In genomic region chrX:150504399-150505186, GRCh38 we compare ENCODE assay signal across 14 cellular contexts.
A peak's percentile ranks its signal among the peaks of the same experiment; 100 is the strongest.
DNase-seq lines count a peak whose midpoint lies in the region; ATAC-seq and TF ChIP-seq lines count a peak whose summit lies in the region.
"Had no signal": no experiment of that assay in that cellular context is flagged by ENCODE, and none has a peak within 500 bp of the region (broad histone marks: within the 10 kb centered on the region; RNA-seq: fewer than 3 reads in every experiment).

No MANE protein-coding gene starts in this region.

- H2BK12ac ChIP-seq in neuronal stem cell (ENCODE audit: low read length), result no peak overlapping the region

- H3K27ac ChIP-seq in neuronal stem cell (replicated peaks; ENCODE audit: low read length) (no peak overlapping the region), SJCRH30 (no peak overlapping the region)
- H3K27ac ChIP-seq: gastrocnemius medialis had no signal

- CTCF ChIA-PET in activated naive CD4-positive, alpha-beta T cell treated with anti-CD3 and anti-CD28 coated beads, Interleukin-2, amount 10 ng/mL, durations not matched to agents 7 days and 5 days (lab: Charles Lee), result no interaction called here

- no peaks in the 10 kb centered on the region for H3K9me3 ChIP-seq in neuronal stem cell (replicated peaks in 1 of 2; ENCODE audit: control insufficient read depth in 2 of 2, insufficient read depth in 1 of 2, low read depth in 1 of 2, low read length in 2 of 2)
- H3K9me3 ChIP-seq in SJCRH30 (replicated peaks), result no peaks in the 10 kb centered on the region
- H3K9me3 ChIP-seq: breast epithelium, gastrocnemius medialis had no signal

- H3K27me3 ChIP-seq in neuronal stem cell (ENCODE audit: control insufficient read depth in 3 of 3, insufficient read depth in 3 of 3, low read depth in 1 of 3, low read length in 3 of 3) (peaks cover 0 to 3% (median 0%) of the 10 kb centered on the region in 3 experiments), SJCRH30 (no peaks in the 10 kb centered on the region)
- H3K27me3 ChIP-seq: gastrocnemius medialis had no signal

- TF ChIP-seq CTCF in endothelial cell (IDR thresholded peaks at IDR 0.05; ENCODE audit: unreplicated experiment), result no peak

- H2AFZ ChIP-seq in neuronal stem cell (ENCODE audit: low read length), result peak overlapping the region; percentile 55

- H3K27ac Mint-ChIP-seq in endothelial cell (ENCODE audit: unreplicated experiment), result peak overlapping the region; percentile 97
- no peak overlapping the region for H3K27ac Mint-ChIP-seq in activated naive CD4-positive, alpha-beta T cell treated with anti-CD3 and anti-CD28 coated beads, Interleukin-2, amount 10 ng/mL, durations not matched to agents 7 days and 5 days
- H3K27ac Mint-ChIP-seq: mesothelial cell of epicardium; stimulated activated naive CD8-positive, alpha-beta T cell treated with anti-CD3 and anti-CD28 coated beads, Interleukin-15, amount 100 ng/mL, for 72 hours; T-cell had no signal

- WGBS in neuronal stem cell (ENCODE audit: extremely low coverage in 2 of 2, insufficient read length in 2 of 2, insufficient replicate concordance in 1 of 2), 2 donors, result no CpG with 5 or more reads among the region's 9 CpGs

- H3K79me1 ChIP-seq in neuronal stem cell (ENCODE audit: low read depth, low read length), result peaks cover 2% of the 10 kb centered on the region

- H3K9me3 Mint-ChIP-seq in endothelial cell (ENCODE audit: unreplicated experiment), result no peaks in the 10 kb centered on the region
- H3K9me3 Mint-ChIP-seq in activated naive CD4-positive, alpha-beta T cell treated with anti-CD3 and anti-CD28 coated beads, Interleukin-2, amount 10 ng/mL, durations not matched to agents 7 days and 5 days, result no peaks in the 10 kb centered on the region
- H3K9me3 Mint-ChIP-seq: stimulated activated naive CD8-positive, alpha-beta T cell treated with anti-CD3 and anti-CD28 coated beads, Interleukin-15, amount 100 ng/mL, for 72 hours; T-cell had no signal

- H3K36me3 ChIP-seq in neuronal stem cell (replicated peaks in 1 of 2; ENCODE audit: control insufficient read depth in 2 of 2, insufficient read depth in 2 of 2, low read length in 2 of 2), result no peaks in the 10 kb centered on the region
- H3K36me3 ChIP-seq in SJCRH30, result no peaks in the 10 kb centered on the region
- H3K36me3 ChIP-seq: breast epithelium, gastrocnemius medialis had no signal

- H3K4me3 Mint-ChIP-seq in endothelial cell (ENCODE audit: unreplicated experiment), result no peak overlapping the region
- no peak overlapping the region for H3K4me3 Mint-ChIP-seq in activated naive CD4-positive, alpha-beta T cell treated with anti-CD3 and anti-CD28 coated beads, Interleukin-2, amount 10 ng/mL, durations not matched to agents 7 days and 5 days
- H3K4me3 Mint-ChIP-seq: mesothelial cell of epicardium; stimulated activated naive CD8-positive, alpha-beta T cell treated with anti-CD3 and anti-CD28 coated beads, Interleukin-15, amount 100 ng/mL, for 72 hours; T-cell had no signal

- no peak overlapping the region for H3K23ac ChIP-seq in neuronal stem cell (ENCODE audit: low read depth, low read length, poor library complexity)

- H2BK5ac ChIP-seq in neuronal stem cell (ENCODE audit: low read length), result no peak overlapping the region

- H3K36me3 Mint-ChIP-seq in endothelial cell (ENCODE audit: low read depth, unreplicated experiment), result no peaks in the 10 kb centered on the region
- H3K36me3 Mint-ChIP-seq in activated naive CD4-positive, alpha-beta T cell treated with anti-CD3 and anti-CD28 coated beads, Interleukin-2, amount 10 ng/mL, durations not matched to agents 7 days and 5 days, result no peaks in the 10 kb centered on the region
- H3K36me3 Mint-ChIP-seq: mesothelial cell of epicardium, T-cell had no signal

- no peak overlapping the region for H3K9ac ChIP-seq in neuronal stem cell (ENCODE audit: low read depth, low read length, poor library complexity)

- H3K14ac ChIP-seq in neuronal stem cell (ENCODE audit: low read length), result no peak overlapping the region

- H4K91ac ChIP-seq in neuronal stem cell (ENCODE audit: low read depth, low read length, poor library complexity), result no peak overlapping the region

- peaks cover 5% of the 10 kb centered on the region for H3K27me3 Mint-ChIP-seq in endothelial cell (ENCODE audit: unreplicated experiment)
- peaks cover 4% of the 10 kb centered on the region for H3K27me3 Mint-ChIP-seq in activated naive CD4-positive, alpha-beta T cell treated with anti-CD3 and anti-CD28 coated beads, Interleukin-2, amount 10 ng/mL, durations not matched to agents 7 days and 5 days
- H3K27me3 Mint-ChIP-seq: stimulated activated naive CD8-positive, alpha-beta T cell treated with anti-CD3 and anti-CD28 coated beads, Interleukin-15, amount 100 ng/mL, for 72 hours had no signal

- H2BK120ac ChIP-seq in neuronal stem cell (ENCODE audit: low read depth, low read length), result no peak overlapping the region

- ATAC-seq in GM19035 (IDR thresholded peaks at IDR 0.05; ENCODE audit: unreplicated experiment) (no peak), GM19328 (IDR thresholded peaks at IDR 0.05; ENCODE audit: unreplicated experiment) (no peak)
- ATAC-seq: gastrocnemius medialis; stimulated activated naive CD8-positive, alpha-beta T cell treated with anti-CD3 and anti-CD28 coated beads, Interleukin-15, amount 100 ng/mL, for 72 hours; T-cell had no signal

- no peak overlapping the region for H3K18ac ChIP-seq in neuronal stem cell (ENCODE audit: low read length)

- H4K8ac ChIP-seq in neuronal stem cell (ENCODE audit: low read depth, low read length), result no peak overlapping the region

- H2BK15ac ChIP-seq in neuronal stem cell (ENCODE audit: low read length), result no peak overlapping the region

- peaks cover 13 to 27% of the 10 kb centered on the region in 2 donors for H3K4me1 ChIP-seq in neuronal stem cell (ENCODE audit: control insufficient read depth in 2 of 2, insufficient read depth in 1 of 2, low read depth in 1 of 2, low read length in 2 of 2)
- no peaks in the 10 kb centered on the region for H3K4me1 ChIP-seq in SJCRH30
- H3K4me1 ChIP-seq: breast epithelium had no signal

- H3K4me3 ChIP-seq in neuronal stem cell (ENCODE audit: low read length in 2 of 2), result no peak overlapping the region
- H3K4me3 ChIP-seq in SJCRH30, result no peak overlapping the region
- H3K4me3 ChIP-seq: breast epithelium, gastrocnemius medialis had no signal

- peaks cover 31% of the 10 kb centered on the region for H3K4me1 Mint-ChIP-seq in endothelial cell (ENCODE audit: unreplicated experiment)
- H3K4me1 Mint-ChIP-seq in activated naive CD4-positive, alpha-beta T cell treated with anti-CD3 and anti-CD28 coated beads, Interleukin-2, amount 10 ng/mL, durations not matched to agents 7 days and 5 days, result no peaks in the 10 kb centered on the region
- H3K4me1 Mint-ChIP-seq: stimulated activated naive CD8-positive, alpha-beta T cell treated with anti-CD3 and anti-CD28 coated beads, Interleukin-15, amount 100 ng/mL, for 72 hours; T-cell had no signal

- H3K4me2 ChIP-seq in neuronal stem cell (ENCODE audit: insufficient read depth, low read length, poor library complexity, severe bottlenecking), result no peak overlapping the region

- peak; percentile 25 for DNase-seq in AG20443 (ENCODE audit: low spot score)
- DNase-seq in NCI-H2107 treated with DMSO at 0.1 percent for 48 hours (lab: John Stamatoyannopoulos, UW; ENCODE audit: unreplicated experiment), result peak; percentile 60
- no peak for DNase-seq in endothelial cell (ENCODE audit: low spot score)
- DNase-seq in neuronal stem cell (ENCODE audit: low spot score), result no peak
- no peak for DNase-seq in activated naive CD4-positive, alpha-beta T cell treated with anti-CD3 and anti-CD28 coated beads, Interleukin-2, amount 10 ng/mL, durations not matched to agents 7 days and 5 days
- DNase-seq in SJCRH30, result no peak
- DNase-seq: gastrocnemius medialis; NCI-H774; stimulated activated naive CD8-positive, alpha-beta T cell treated with anti-CD3 and anti-CD28 coated beads, Interleukin-15, amount 100 ng/mL, for 72 hours; T-cell had no signal

- no peak overlapping the region for H2AK5ac ChIP-seq in neuronal stem cell (ENCODE audit: low read depth, low read length)

- H3K4ac ChIP-seq in neuronal stem cell (ENCODE audit: low read length), result no peak overlapping the region

Comparison
In these comparisons a context has a peak if more than half of its experiments do, and no peak if none do; other contexts are left out.
1. DNase-seq: peak in AG20443 (single experiment) and NCI-H2107 treated with DMSO at 0.1 percent for 48 hours (single experiment); none in endothelial cell (single experiment), neuronal stem cell (single experiment), activated naive CD4-positive, alpha-beta T cell treated with anti-CD3 and anti-CD28 coated beads, Interleukin-2, amount 10 ng/mL, durations not matched to agents 7 days and 5 days (single experiment) and SJCRH30 (0 of 2).